In genomic region chr14:65412881-65413738, GRCh38 we compare ENCODE assay signal across 8 cellular contexts. TPM values are rescaled to one million over a fixed set of nuclear protein-coding genes. Genes with fewer than 3 reads are reported as not detected.
DNase-seq lines count a peak whose midpoint lies in the region; ATAC-seq lines count a peak whose summit lies in the region.

No MANE protein-coding gene starts in this region.

- CTCF ChIA-PET in activated CD4-positive, alpha-beta T cell treated with anti-CD3 and anti-CD28 coated beads for 36 hours (lab: Charles Lee), result interaction anchor here (0.6 to 6.6 kb wide), 11 partner anchors 126 to 546 kb away, joined by 3 to 66 read pairs (median 4); no protein-coding TSS in a partner anchor

- ATAC-seq in HG02840 (IDR thresholded peaks at IDR 0.05; ENCODE audit: low FRiP score, unreplicated experiment) (peak; percentile 41), memory B cell (ENCODE audit: low read depth) (peak; percentile 45)
- ATAC-seq in activated CD4-positive, alpha-beta T cell treated with anti-CD3 and anti-CD28 coated beads for 36 hours, result peak; percentile 55
- peak; percentile 75 for ATAC-seq in stimulated activated memory B cell treated with anti-CD40 and anti-IgM and Interleukin-4, amounts not matched to agents 10 μg/mL and 1 μg/mL and 100 μg/mL, for 72 hours

- H3K27ac Mint-ChIP-seq in activated CD4-positive, alpha-beta T cell treated with anti-CD3 and anti-CD28 coated beads for 36 hours, result peak overlapping the region; percentile 84
- peak overlapping the region; percentile 87 for H3K27ac Mint-ChIP-seq in memory B cell
- peak overlapping the region; percentile 99 for H3K27ac Mint-ChIP-seq in stimulated activated memory B cell treated with anti-CD40 and anti-IgM and Interleukin-4, amounts not matched to agents 10 μg/mL and 1 μg/mL and 100 μg/mL, for 72 hours

- intact Hi-C loops in activated CD4-positive, alpha-beta T cell treated with anti-CD3 and anti-CD28 coated beads for 36 hours (cut with DNase I, micrococcal nuclease), result loop anchor here (1.0 to 5.0 kb wide), 14 partner anchors 50 to 906 kb away; partner anchors contain the start of genes FNTB (in 2 of the 2), CHURC1 (in 1 of the 2) and MAX (in 1 of the 2)

- no peaks in the 10 kb centered on the region for H3K27me3 Mint-ChIP-seq in activated CD4-positive, alpha-beta T cell treated with anti-CD3 and anti-CD28 coated beads for 36 hours
- H3K27me3 Mint-ChIP-seq in memory B cell, result no peaks in the 10 kb centered on the region
- no peaks in the 10 kb centered on the region for H3K27me3 Mint-ChIP-seq in stimulated activated memory B cell treated with anti-CD40 and anti-IgM and Interleukin-4, amounts not matched to agents 10 μg/mL and 1 μg/mL and 100 μg/mL, for 72 hours

- H3K4me3 Mint-ChIP-seq in activated CD4-positive, alpha-beta T cell treated with anti-CD3 and anti-CD28 coated beads for 36 hours, result peak overlapping the region; percentile 80
- peak overlapping the region; percentile 89 for H3K4me3 Mint-ChIP-seq in memory B cell
- peak overlapping the region; percentile 95 for H3K4me3 Mint-ChIP-seq in stimulated activated memory B cell treated with anti-CD40 and anti-IgM and Interleukin-4, amounts not matched to agents 10 μg/mL and 1 μg/mL and 100 μg/mL, for 72 hours

- peaks cover 31% of the 10 kb centered on the region for H3K4me1 Mint-ChIP-seq in activated CD4-positive, alpha-beta T cell treated with anti-CD3 and anti-CD28 coated beads for 36 hours
- peaks cover 17% of the 10 kb centered on the region for H3K4me1 Mint-ChIP-seq in memory B cell
- peaks cover 40% of the 10 kb centered on the region for H3K4me1 Mint-ChIP-seq in stimulated activated memory B cell treated with anti-CD40 and anti-IgM and Interleukin-4, amounts not matched to agents 10 μg/mL and 1 μg/mL and 100 μg/mL, for 72 hours

- peak in 4 of 6 experiments; percentile 64 to 81 (median 74) for DNase-seq in stimulated activated naive CD4-positive, alpha-beta T cell (lab: John Stamatoyannopoulos, UW)
- DNase-seq in stimulated activated naive CD4-positive, alpha-beta T cell treated with Interleukin-2 at 50 U/mL for 16 hours (lab: John Stamatoyannopoulos, UW), result no peak
- peak; percentile 80 for DNase-seq in NCI-H2171 (lab: John Stamatoyannopoulos, UW)
- peak; percentile 50 for DNase-seq in activated CD4-positive, alpha-beta T cell treated with anti-CD3 and anti-CD28 coated beads for 36 hours
- peak; percentile 75 for DNase-seq in ecto neural progenitor cell (ENCODE audit: low spot score)
- no peak for DNase-seq in memory B cell (ENCODE audit: low spot score in 2 of 2)

- POLR2A ChIA-PET in activated CD4-positive, alpha-beta T cell treated with anti-CD3 and anti-CD28 coated beads for 36 hours (lab: Charles Lee), result no interaction called here

- H3K36me3 Mint-ChIP-seq in activated CD4-positive, alpha-beta T cell treated with anti-CD3 and anti-CD28 coated beads for 36 hours (ENCODE audit: low read depth), result peaks cover 1% of the 10 kb centered on the region
- peaks cover 2% of the 10 kb centered on the region for H3K36me3 Mint-ChIP-seq in memory B cell
- H3K36me3 Mint-ChIP-seq in stimulated activated memory B cell treated with anti-CD40 and anti-IgM and Interleukin-4, amounts not matched to agents 10 μg/mL and 1 μg/mL and 100 μg/mL, for 72 hours, result no peaks in the 10 kb centered on the region

- no peaks in the 10 kb centered on the region for H3K9me3 Mint-ChIP-seq in activated CD4-positive, alpha-beta T cell treated with anti-CD3 and anti-CD28 coated beads for 36 hours (ENCODE audit: low read depth)
- H3K9me3 Mint-ChIP-seq in memory B cell, result no peaks in the 10 kb centered on the region
- no peaks in the 10 kb centered on the region for H3K9me3 Mint-ChIP-seq in stimulated activated memory B cell treated with anti-CD40 and anti-IgM and Interleukin-4, amounts not matched to agents 10 μg/mL and 1 μg/mL and 100 μg/mL, for 72 hours

RNA-seq across cellular contexts. Expression of gene FUT8, which starts 0.6 kb away (rescaled TPM):
- 10 to 100 TPM; 44.2 to 50.0 TPM for total RNA-seq in activated CD4-positive, alpha-beta T cell treated with anti-CD3 and anti-CD28 coated beads for 36 hours

Comparison
In these comparisons a context has a peak if more than half of its experiments do, and no peak if none do; other contexts are left out.
1. DNase-seq: peak in stimulated activated naive CD4-positive, alpha-beta T cell (4 of 6), NCI-H2171 (single experiment), activated CD4-positive, alpha-beta T cell treated with anti-CD3 and anti-CD28 coated beads for 36 hours (single experiment) and ecto neural progenitor cell (single experiment); none in stimulated activated naive CD4-positive, alpha-beta T cell treated with Interleukin-2 at 50 U/mL for 16 hours (single experiment) and memory B cell (0 of 2).
2. Peak in every context shown above with its lines, with median percentiles within 50 percentile points of each other: ATAC-seq, H3K27ac Mint-ChIP-seq and H3K4me3 Mint-ChIP-seq.